In genomic region chr17:50135316-50136095, GRCh38 we compare ENCODE assay signal across 28 cellular contexts. TPM values are rescaled to one million over a fixed set of nuclear protein-coding genes. Genes with fewer than 3 reads are reported as not detected.
"Had no signal": no experiment of that assay in that cellular context is flagged by ENCODE, and none has a peak within 500 bp of the region (broad histone marks: within the 10 kb centered on the region; RNA-seq: fewer than 3 reads in every experiment).

No MANE protein-coding gene starts in this region.

- H3K27ac Mint-ChIP-seq: activated B cell treated with CpG ODN at 0.5 μM for 24 hours; activated CD4-positive, alpha-beta T cell treated with anti-CD3 and anti-CD28 coated beads for 36 hours; activated T-helper 2 cell treated with anti-CD3 and anti-CD28 coated beads, Interferon-gamma antibody, Interleukin-2, Interleukin-4, amounts not matched to agents 10 μg/mL and 5 μg/mL and 100 μg/mL, durations not matched to agents 14 hours and 24 hours and 36 hours; natural killer cell treated with Interleukin-12 subunit alpha and Interleukin-12 subunit beta and Interleukin-15 and Interleukin-18, amount 100 ng/mL, for 72 hours; stimulated activated naive CD8-positive, alpha-beta T cell treated with anti-CD3 and anti-CD28 coated beads, Interleukin-15, Interleukin-2, amounts not matched to agents 100 ng/mL and 50 ng/mL, for 24 hours; T-helper 17 cell had no signal

- H3K9me3 Mint-ChIP-seq: activated B cell treated with CpG ODN at 0.5 μM for 24 hours; activated naive CD8-positive, alpha-beta T cell treated with anti-CD3 and anti-CD28 coated beads, Interleukin-2, amount 10 ng/mL, durations not matched to agents 7 days and 5 days; activated T-cell treated with anti-CD3 and anti-CD28 coated beads, Interleukin-2, amount 50 U/mL, for 4 hours; activated T-helper 2 cell treated with anti-CD3 and anti-CD28 coated beads, Interferon-gamma antibody, Interleukin-2, Interleukin-4, amounts not matched to agents 10 μg/mL and 5 μg/mL and 100 μg/mL, durations not matched to agents 14 hours and 24 hours and 36 hours; central memory CD8-positive, alpha-beta T cell; natural killer cell treated with Interleukin-12 subunit alpha and Interleukin-12 subunit beta and Interleukin-15 and Interleukin-18, amount 100 ng/mL, for 72 hours; stimulated activated naive CD8-positive, alpha-beta T cell treated with anti-CD3 and anti-CD28 coated beads, Interleukin-15, Interleukin-2, amounts not matched to agents 100 ng/mL and 50 ng/mL, for 24 hours had no signal

- H3K27me3 ChIP-seq: breast epithelium, foreskin keratinocyte, ovary, right atrium auricular region, thyroid gland had no signal

- H3K4me3 Mint-ChIP-seq: activated B cell treated with CpG ODN at 0.5 μM for 24 hours; activated CD4-positive, alpha-beta T cell treated with anti-CD3 and anti-CD28 coated beads for 36 hours; activated naive CD8-positive, alpha-beta T cell treated with anti-CD3 and anti-CD28 coated beads, Interleukin-2, amount 10 ng/mL, durations not matched to agents 7 days and 5 days; activated T-cell treated with anti-CD3 and anti-CD28 coated beads, Interleukin-2, amount 50 U/mL, for 4 hours; central memory CD8-positive, alpha-beta T cell; natural killer cell treated with Interleukin-12 subunit alpha and Interleukin-12 subunit beta and Interleukin-15 and Interleukin-18, amount 100 ng/mL, for 72 hours; stimulated activated naive CD8-positive, alpha-beta T cell treated with anti-CD3 and anti-CD28 coated beads, Interleukin-15, Interleukin-2, amounts not matched to agents 100 ng/mL and 50 ng/mL, for 24 hours; T-helper 17 cell had no signal

- H3K4me1 ChIP-seq: breast epithelium, foreskin keratinocyte, prostate gland had no signal

- ATAC-seq: activated CD4-positive, alpha-beta T cell treated with anti-CD3 and anti-CD28 coated beads for 36 hours; activated T-cell treated with anti-CD3 and anti-CD28 coated beads, Interleukin-2, amount 50 U/mL, for 4 hours; foreskin keratinocyte; left cardiac atrium; natural killer cell treated with Interleukin-12 subunit alpha and Interleukin-12 subunit beta and Interleukin-15 and Interleukin-18, amount 100 ng/mL, for 72 hours; T-helper 17 cell had no signal

- H3K36me3 ChIP-seq: breast epithelium, ovary had no signal

- H3K9me3 ChIP-seq: breast epithelium, ovary, prostate gland, right atrium auricular region, spleen, thyroid gland had no signal

- DNase-seq: activated B cell treated with CpG ODN at 0.5 μM for 24 hours; activated CD4-positive, alpha-beta T cell treated with anti-CD3 and anti-CD28 coated beads for 36 hours; activated CD4-positive, alpha-beta T cell treated with anti-CD3 and anti-CD28 coated beads, Interleukin-2, amount 50 U/mL, for 4 hours; activated CD8-positive, alpha-beta memory T cell treated with anti-CD3 and anti-CD28 coated beads, Interleukin-2, amount 50 U/mL, for 48 hours; activated naive CD4-positive, alpha-beta T cell; activated naive CD8-positive, alpha-beta T cell treated with anti-CD3 and anti-CD28 coated beads, Interleukin-2, amount 10 ng/mL, durations not matched to agents 7 days and 5 days; activated T-cell treated with anti-CD3 and anti-CD28 coated beads, Interleukin-2, amount 50 U/mL, for 4 hours; amniotic stem cell; erythroblast; foreskin keratinocyte; hippocampal formation; left cardiac atrium; spleen; stimulated activated CD4-positive, alpha-beta T cell treated with anti-CD3 and anti-CD28 coated beads, Interleukin-4, amount 100 ng/mL, for 1 hour; T-helper 17 cell; thyroid gland had no signal

- FAIRE-seq: endometrium, islet of Langerhans, urothelium cell line had no signal

- H3K27ac ChIP-seq: breast epithelium, foreskin keratinocyte, ovary, prostate gland, spleen, thyroid gland had no signal

- H3K27me3 Mint-ChIP-seq: central memory CD8-positive, alpha-beta T cell; natural killer cell treated with Interleukin-12 subunit alpha and Interleukin-12 subunit beta and Interleukin-15 and Interleukin-18, amount 100 ng/mL, for 72 hours; stimulated activated naive CD8-positive, alpha-beta T cell treated with anti-CD3 and anti-CD28 coated beads, Interleukin-15, Interleukin-2, amounts not matched to agents 100 ng/mL and 50 ng/mL, for 24 hours; T-helper 17 cell had no signal

- H3K4me3 ChIP-seq: breast epithelium, ovary, prostate gland, right atrium auricular region, spleen, thyroid gland had no signal

RNA-seq across cellular contexts. Expression of gene SGCA, which starts 30.3 kb away (rescaled TPM):
- total RNA-seq: activated CD8-positive, alpha-beta memory T cell treated with anti-CD3 and anti-CD28 coated beads for 36 hours; activated naive CD8-positive, alpha-beta T cell treated with anti-CD3 and anti-CD28 coated beads, Interleukin-2, amount 10 ng/mL, durations not matched to agents 7 days and 5 days; activated T-cell treated with anti-CD3 and anti-CD28 coated beads, Interleukin-2, amount 50 U/mL, for 4 hours; foreskin keratinocyte; T-helper 17 cell had no signal
- polyA plus RNA-seq: foreskin keratinocyte had no signal
